ENCODE assay signal across 11 cellular contexts in genomic region chr9:76887003-76887821, GRCh38. TPM values are rescaled to one million over a fixed set of nuclear protein-coding genes. Genes with fewer than 3 reads are reported as not detected.
DNase-seq lines count a peak whose midpoint lies in the region; ATAC-seq and TF ChIP-seq lines count a peak whose summit lies in the region.
"Had no signal": no experiment of that assay in that cellular context is flagged by ENCODE, and none has a peak within 500 bp of the region (broad histone marks: within the 10 kb centered on the region; RNA-seq: fewer than 3 reads in every experiment).

No MANE protein-coding gene starts in this region.

- peak; percentile 52 for ATAC-seq in GM18868 (IDR thresholded peaks at IDR 0.05; ENCODE audit: unreplicated experiment)

- H3K9ac ChIP-seq in HUES64 (ENCODE audit: low read depth, low read length): peak overlapping the region; percentile 22; the same call in 1 of the 2 replicates
- no peak overlapping the region for H3K9ac ChIP-seq in endocrine pancreas (ENCODE audit: control insufficient read depth, insufficient read depth, low read length)

- WGBS in HUES64: 84% methylated on average over 4 of the region's 5 CpGs
- 70 to 74% (median 72%) methylated on average over 5 of the region's 5 CpGs for WGBS in stomach, 5 donors

- H3K4me1 ChIP-seq in HUES64 (ENCODE audit: insufficient read depth, low read length) (peaks cover 19% of the 10 kb centered on the region), endocrine pancreas (ENCODE audit: control insufficient read depth, insufficient read depth, low read length) (no peaks in the 10 kb centered on the region), stomach (peaks cover 0 to 12% (median 0%) of the 10 kb centered on the region in 4 donors)

- TF ChIP-seq POLR2A in stomach (IDR thresholded peaks at IDR 0.05): no peak

- DNase-seq in stomach (no peak), CD1c-positive myeloid dendritic cell (ENCODE audit: extremely low spot score) (no peak)
- DNase-seq in activated CD4-positive, alpha-beta T cell treated with anti-CD3 and anti-CD28 coated beads, Interleukin-2, amount 50 U/mL, for 1 hour: no peak
- no peak for DNase-seq in activated CD8-positive, alpha-beta memory T cell treated with anti-CD3 and anti-CD28 coated beads for 24 hours
- no peak for DNase-seq in activated naive CD4-positive, alpha-beta T cell treated with anti-CD3 and anti-CD28 coated beads, Interleukin-2, amount 50 U/mL, for 16 hours
- DNase-seq: activated T-cell treated with anti-CD3 and anti-CD28 coated beads for 4 hours; effector memory CD4-positive, alpha-beta T cell; NCI-H1048 had no signal

- H3K27ac ChIP-seq in HUES64 (ENCODE audit: low read depth, low read length) (peak overlapping the region; percentile 62), stomach (peak overlapping the region in 4 of 5 donors; percentile 50 to 75 (median 53))

- H3K27me3 ChIP-seq in HUES64 (ENCODE audit: insufficient read depth, low read length) (no peaks in the 10 kb centered on the region), endocrine pancreas (ENCODE audit: control insufficient read depth, insufficient read depth, low read length) (no peaks in the 10 kb centered on the region), stomach (no peaks in the 10 kb centered on the region)

- H3K36me3 ChIP-seq in HUES64 (ENCODE audit: insufficient read depth, low read length) (no peaks in the 10 kb centered on the region), endocrine pancreas (ENCODE audit: control insufficient read depth, insufficient read depth, low read length) (no peaks in the 10 kb centered on the region), stomach (no peaks in the 10 kb centered on the region)

- no peak for TF ChIP-seq EP300 in stomach (IDR thresholded peaks at IDR 0.05)

- H3K9me3 ChIP-seq in HUES64 (ENCODE audit: insufficient read depth, low read depth, low read length) (no peaks in the 10 kb centered on the region), endocrine pancreas (ENCODE audit: control insufficient read depth, low read length) (no peaks in the 10 kb centered on the region), stomach (no peaks in the 10 kb centered on the region)

- no peak overlapping the region for H3K4me3 ChIP-seq in HUES64 (ENCODE audit: low read length)
- H3K4me3 ChIP-seq in endocrine pancreas (ENCODE audit: control insufficient read depth, insufficient read depth, low read length): peak overlapping the region; percentile 45
- no peak overlapping the region for H3K4me3 ChIP-seq in stomach

- intact Hi-C loops in stomach (cut with DNase I; ENCODE audit: low total_unique reads): no loop called here

- TF ChIP-seq CTCF in stomach (IDR thresholded peaks at IDR 0.05): no peak

RNA-seq across cellular contexts. Expression of gene PRUNE2, which starts 18.7 kb away (rescaled TPM):
- 8.7 TPM for polyA plus RNA-seq in HUES64 (2013, experiment 1 of 2)
- polyA plus RNA-seq in HUES64 (2013, experiment 2 of 2): 7.0 TPM
- 100 to 1,000 TPM in 3 of 5 donors, 10 to 100 TPM in 2; 35.6 to 311 (median 119) TPM for total RNA-seq in stomach
- polyA plus RNA-seq in stomach: 10 to 100 TPM in 1 of 3 donors, 1 to 10 TPM in 2; 2.6 to 65.0 (median 4.7) TPM
